ENCODE assay signal across 8 cellular contexts in the genomic region with DNA sequence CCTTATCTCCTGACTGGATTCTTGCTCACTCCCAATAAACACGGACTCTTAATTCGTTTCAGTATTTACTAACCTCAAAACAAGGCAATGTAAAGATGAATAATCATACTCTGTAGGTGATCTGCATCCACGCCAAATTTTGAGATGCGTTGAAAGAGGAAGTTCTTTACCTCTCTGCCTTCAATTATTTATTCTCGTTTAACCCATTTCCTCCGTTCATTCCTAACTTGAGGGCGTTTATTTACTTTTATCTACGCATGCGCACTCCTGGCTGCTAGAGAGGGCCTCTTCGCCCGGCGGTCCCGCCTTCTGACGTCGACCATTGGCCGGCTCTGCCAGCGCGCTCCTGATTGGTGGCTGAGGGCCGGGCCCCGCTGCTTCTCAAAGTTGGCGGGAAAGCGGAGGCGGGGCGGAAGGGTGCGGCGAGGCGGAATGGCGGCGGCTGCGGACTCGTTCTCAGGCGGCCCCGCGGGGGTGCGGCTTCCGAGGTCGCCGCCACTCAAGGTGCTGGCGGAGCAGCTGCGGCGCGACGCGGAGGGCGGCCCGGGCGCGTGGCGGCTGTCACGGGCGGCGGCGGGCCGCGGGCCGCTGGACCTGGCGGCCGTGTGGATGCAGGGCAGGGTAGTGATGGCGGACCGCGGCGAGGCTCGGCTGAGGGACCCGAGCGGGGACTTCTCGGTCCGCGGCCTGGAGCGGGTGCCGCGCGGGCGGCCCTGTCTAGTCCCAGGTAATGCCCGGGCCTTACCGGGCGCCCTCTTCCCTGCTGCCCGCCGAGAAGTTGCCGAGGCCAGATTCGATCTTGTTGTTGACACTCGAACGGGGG. TPM values are rescaled to one million over a fixed set of nuclear protein-coding genes. Genes with fewer than 3 reads are reported as not detected.
A peak's percentile ranks its signal among the peaks of the same experiment; 100 is the strongest.
DNase-seq lines count a peak whose midpoint lies in the region; ATAC-seq and TF ChIP-seq lines count a peak whose summit lies in the region.

A gene (plus strand): TSS at position 420 of the 823 bp plus-strand sequence. CDS start 13 bp downstream, at position 433.

- H3F3A ChIP-seq in smooth muscle cell (ENCODE audit: low read depth), result peaks cover 7% of the 10 kb centered on the region

- ATAC-seq in GM18909 (IDR thresholded peaks at IDR 0.05; ENCODE audit: poor library complexity, unreplicated experiment), result peak; percentile 98
- peak; percentile 98 for ATAC-seq in HG03159 (IDR thresholded peaks at IDR 0.05; ENCODE audit: unreplicated experiment)

- H3K79me2 ChIP-seq in mammary epithelial cell (ENCODE audit: insufficient read depth, low read length), result peaks cover 38% of the 10 kb centered on the region
- peaks cover 18% of the 10 kb centered on the region for H3K79me2 ChIP-seq in smooth muscle cell (ENCODE audit: low read depth)

- H3K4me2 ChIP-seq in mammary epithelial cell (ENCODE audit: insufficient read depth, low read depth, low read length), result peak within 1 kb of the TSS; percentile 95
- peak within 1 kb of the TSS; percentile 93 for H3K4me2 ChIP-seq in smooth muscle cell

- 2% methylated on average over 20 of the region's 82 CpGs for WGBS in mammary epithelial cell (ENCODE audit: low coverage, missing lambda C conversion rate)
- WGBS in smooth muscle cell (ENCODE audit: low lambda C conversion rate), result 2% methylated on average over 53 of the region's 82 CpGs

- peak within 1 kb of the TSS; percentile 75 for H3K9ac ChIP-seq in mammary epithelial cell (ENCODE audit: insufficient read depth, low read length)
- H3K9ac ChIP-seq in smooth muscle cell (ENCODE audit: low read depth), result peak within 1 kb of the TSS; percentile 49

- no peaks in the 10 kb centered on the region for H4K20me1 ChIP-seq in mammary epithelial cell (ENCODE audit: insufficient read depth, low read length)
- H4K20me1 ChIP-seq in smooth muscle cell (ENCODE audit: low read depth), result no peaks in the 10 kb centered on the region

- H2AFZ ChIP-seq in mammary epithelial cell (ENCODE audit: low read depth, low read length), result peak within 1 kb of the TSS; percentile 93
- peak within 1 kb of the TSS; percentile 93 for H2AFZ ChIP-seq in smooth muscle cell (ENCODE audit: low read depth)

- H3K4me3 ChIP-seq in mammary epithelial cell (replicated peaks in 1 of 3; ENCODE audit: insufficient read depth in 1 of 3, low read depth in 2 of 3, low read length in 3 of 3) (peak within 1 kb of the TSS; percentile 63 to 73 (median 67)), smooth muscle cell (peak within 1 kb of the TSS; percentile 70)

- CTCF ChIA-PET in mammary epithelial cell (lab: Charles Lee; ENCODE audit: low non-redundant PET), result no interaction called here

- peak; percentile 100 for DNase-seq in AG08395 (ENCODE audit: low spot score)
- DNase-seq in NCI-H2227 (lab: John Stamatoyannopoulos, UW; ENCODE audit: unreplicated experiment), result peak; percentile 98
- peak; percentile 93 for DNase-seq in mammary epithelial cell
- peak; percentile 99 for DNase-seq in iPS-NIHi11 (ENCODE audit: low spot score)
- DNase-seq in smooth muscle cell (lab: John Stamatoyannopoulos, UW; ENCODE audit: unreplicated experiment), result peak; percentile 69

- intact Hi-C loops in mammary epithelial cell (cut with micrococcal nuclease), result loop anchor here (1.0 kb wide), 1 partner anchor 12 kb away; no protein-coding TSS in a partner anchor

- TF ChIP-seq CTCF in VCaP (conservative IDR thresholded peaks at IDR 0.05) (no peak), mammary epithelial cell (conservative IDR thresholded peaks at IDR 0.05 in 1 of 2, IDR thresholded peaks at IDR 0.05 in 1 of 2; ENCODE audit: extremely low read depth in 1 of 2, insufficient read depth in 1 of 2, low read depth in 1 of 2, low read length in 2 of 2) (no peak), smooth muscle cell (IDR thresholded peaks at IDR 0.05; ENCODE audit: borderline replicate concordance, insufficient read depth, poor library complexity, severe bottlenecking) (no peak)

- H3K9me3 ChIP-seq in mammary epithelial cell (replicated peaks; ENCODE audit: insufficient read depth, low read length), result no peaks in the 10 kb centered on the region
- H3K9me3 ChIP-seq in smooth muscle cell (replicated peaks; ENCODE audit: low read depth), result no peaks in the 10 kb centered on the region

- TSS peak; percentile 40 for BruUV-seq in mammary epithelial cell (replicated peaks; lab: Mats Ljungman, UMichigan)

- H3K27me3 ChIP-seq in mammary epithelial cell (ENCODE audit: insufficient read depth, low read length) (no peaks in the 10 kb centered on the region), smooth muscle cell (ENCODE audit: low read depth) (no peaks in the 10 kb centered on the region)

- H3K4me1 ChIP-seq in mammary epithelial cell (ENCODE audit: insufficient read depth, low read length) (peaks cover 8% of the 10 kb centered on the region), smooth muscle cell (ENCODE audit: low read depth) (peaks cover 20% of the 10 kb centered on the region)

- H3K27ac ChIP-seq in VCaP (peak within 1 kb of the TSS; percentile 64), mammary epithelial cell (ENCODE audit: insufficient read depth, low read depth, low read length) (peak within 1 kb of the TSS; percentile 33), smooth muscle cell (ENCODE audit: low read depth) (no peak within 1 kb of the TSS)

- dilution Hi-C loops in mammary epithelial cell (cut with HindIII; ENCODE audit: low sequenced_read_pairs), result no loop called here

- in situ Hi-C loops in mammary epithelial cell (cut with MboI; ENCODE audit: low sequenced_read_pairs in 2 of 2), result no loop called here

- H3K36me3 ChIP-seq in mammary epithelial cell (ENCODE audit: insufficient read depth, low read length), result no peaks in the 10 kb centered on the region
- no peaks in the 10 kb centered on the region for H3K36me3 ChIP-seq in smooth muscle cell (ENCODE audit: low read depth)

RNA-seq across cellular contexts. Expression of the gene that starts here (rescaled TPM):
- total RNA-seq in mammary epithelial cell, result 10 to 100 TPM in 1 of 2 donors, 1 to 10 TPM in 1; 2.2 to 14.7 TPM
- 13.8 TPM for polyA plus RNA-seq in mammary epithelial cell
- polyA minus RNA-seq in mammary epithelial cell, result 3.6 TPM
- total RNA-seq in smooth muscle cell, result 6.1 and 9.7 TPM in 2 replicates
- 9.8 and 11.3 TPM in 2 replicates for polyA plus RNA-seq in smooth muscle cell
